Comparison of ENCODE assay signal across 18 cellular contexts in the genomic region with DNA sequence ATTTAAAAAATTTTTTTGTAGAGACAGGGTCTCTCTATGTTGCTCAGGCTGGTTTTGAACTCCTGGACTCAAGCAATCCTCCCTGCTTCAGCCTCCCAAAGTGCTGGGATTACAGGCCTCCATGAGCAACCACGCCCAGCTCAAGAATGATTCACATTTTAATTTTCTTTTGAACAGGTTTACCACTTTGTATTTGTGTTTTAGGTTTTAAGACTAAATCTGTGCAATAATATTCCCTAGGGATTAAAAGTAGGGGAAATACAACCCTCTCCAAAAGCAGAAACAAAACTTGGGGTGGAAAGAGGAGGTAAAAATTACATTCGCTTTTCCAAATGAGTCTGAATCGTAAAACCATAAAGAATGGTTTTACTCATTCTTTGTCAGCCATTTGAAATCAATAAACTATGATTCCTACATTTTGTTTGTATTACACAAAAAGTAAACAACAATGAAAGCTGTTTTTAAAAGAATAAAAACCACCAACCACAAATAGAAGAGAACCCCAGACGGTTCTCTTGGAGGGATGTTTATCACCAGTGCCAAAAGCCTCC.
"Had no signal": no experiment of that assay in that cellular context is flagged by ENCODE, and none has a peak within 500 bp of the region (broad histone marks: within the 10 kb centered on the region; RNA-seq: fewer than 3 reads in every experiment).

No MANE protein-coding gene starts in this region.

- H3K9me3 ChIP-seq: stomach, thoracic aorta had no signal

- H3K4me3 Mint-ChIP-seq: activated CD8-positive, alpha-beta T cell treated with anti-CD3 and anti-CD28 coated beads for 36 hours; activated naive CD8-positive, alpha-beta T cell treated with anti-CD3 and anti-CD28 coated beads, Interleukin-2, amount 10 ng/mL, durations not matched to agents 7 days and 5 days; activated T-helper 1 cell treated with anti-CD3 and anti-CD28 coated beads, Interleukin-12 subunit alpha, Interleukin-12 subunit beta, Interleukin-2, Interleukin-4 antibody, amounts not matched to agents 30 ng/mL and 10 ng/mL and 1 ng/mL, durations not matched to agents 14 hours and 24 hours and 36 hours; endodermal cell; nephron progenitor cell had no signal

- DNase-seq: activated CD4-positive, alpha-beta T cell treated with anti-CD3 and anti-CD28 coated beads for 4 hours; activated CD8-positive, alpha-beta T cell treated with anti-CD3 and anti-CD28 coated beads for 36 hours; activated naive CD8-positive, alpha-beta T cell treated with anti-CD3 and anti-CD28 coated beads, Interleukin-2, amount 10 ng/mL, durations not matched to agents 7 days and 5 days; dorsolateral prefrontal cortex; endodermal cell; hypothalamus; kidney glomerular epithelial cell; nephron progenitor cell; occipital lobe; right cardiac atrium; stimulated activated CD4-positive, alpha-beta T cell treated with anti-CD3 and anti-CD28 coated beads, Interleukin-4, amount 100 ng/mL, for 4 hours; stimulated activated CD8-positive, alpha-beta memory T cell treated with anti-CD3 and anti-CD28 coated beads, Interleukin-4, amount 100 ng/mL, for 48 hours; stomach; T-helper 2 cell had no signal

- H3K27me3 ChIP-seq: dorsolateral prefrontal cortex, stomach had no signal

- H3K27ac ChIP-seq: skin epidermis, stomach, thoracic aorta had no signal

- H3K27ac Mint-ChIP-seq: activated CD8-positive, alpha-beta T cell treated with anti-CD3 and anti-CD28 coated beads for 36 hours; activated naive CD8-positive, alpha-beta T cell treated with anti-CD3 and anti-CD28 coated beads, Interleukin-2, amount 10 ng/mL, durations not matched to agents 7 days and 5 days; activated T-helper 1 cell treated with anti-CD3 and anti-CD28 coated beads, Interleukin-12 subunit alpha, Interleukin-12 subunit beta, Interleukin-2, Interleukin-4 antibody, amounts not matched to agents 30 ng/mL and 10 ng/mL and 1 ng/mL, durations not matched to agents 14 hours and 24 hours and 36 hours; endodermal cell; nephron progenitor cell had no signal

- H3K4me3 ChIP-seq: dorsolateral prefrontal cortex, skin epidermis, stomach, thoracic aorta had no signal

- H3K4me1 ChIP-seq: stomach had no signal

- H3K9me3 Mint-ChIP-seq: activated CD8-positive, alpha-beta T cell treated with anti-CD3 and anti-CD28 coated beads for 36 hours; activated naive CD8-positive, alpha-beta T cell treated with anti-CD3 and anti-CD28 coated beads, Interleukin-2, amount 10 ng/mL, durations not matched to agents 7 days and 5 days; activated T-helper 1 cell treated with anti-CD3 and anti-CD28 coated beads, Interleukin-12 subunit alpha, Interleukin-12 subunit beta, Interleukin-2, Interleukin-4 antibody, amounts not matched to agents 30 ng/mL and 10 ng/mL and 1 ng/mL, durations not matched to agents 14 hours and 24 hours and 36 hours; endodermal cell; nephron progenitor cell had no signal

- ATAC-seq: activated CD8-positive, alpha-beta T cell treated with anti-CD3 and anti-CD28 coated beads for 36 hours; esophagus mucosa; right cardiac atrium had no signal

- H3K27me3 Mint-ChIP-seq: activated CD8-positive, alpha-beta T cell treated with anti-CD3 and anti-CD28 coated beads for 36 hours; activated naive CD8-positive, alpha-beta T cell treated with anti-CD3 and anti-CD28 coated beads, Interleukin-2, amount 10 ng/mL, durations not matched to agents 7 days and 5 days had no signal

- H3K4me1 Mint-ChIP-seq: activated naive CD8-positive, alpha-beta T cell treated with anti-CD3 and anti-CD28 coated beads, Interleukin-2, amount 10 ng/mL, durations not matched to agents 7 days and 5 days had no signal
